8 cellular contexts compared by ENCODE assay signal in the genomic region with DNA sequence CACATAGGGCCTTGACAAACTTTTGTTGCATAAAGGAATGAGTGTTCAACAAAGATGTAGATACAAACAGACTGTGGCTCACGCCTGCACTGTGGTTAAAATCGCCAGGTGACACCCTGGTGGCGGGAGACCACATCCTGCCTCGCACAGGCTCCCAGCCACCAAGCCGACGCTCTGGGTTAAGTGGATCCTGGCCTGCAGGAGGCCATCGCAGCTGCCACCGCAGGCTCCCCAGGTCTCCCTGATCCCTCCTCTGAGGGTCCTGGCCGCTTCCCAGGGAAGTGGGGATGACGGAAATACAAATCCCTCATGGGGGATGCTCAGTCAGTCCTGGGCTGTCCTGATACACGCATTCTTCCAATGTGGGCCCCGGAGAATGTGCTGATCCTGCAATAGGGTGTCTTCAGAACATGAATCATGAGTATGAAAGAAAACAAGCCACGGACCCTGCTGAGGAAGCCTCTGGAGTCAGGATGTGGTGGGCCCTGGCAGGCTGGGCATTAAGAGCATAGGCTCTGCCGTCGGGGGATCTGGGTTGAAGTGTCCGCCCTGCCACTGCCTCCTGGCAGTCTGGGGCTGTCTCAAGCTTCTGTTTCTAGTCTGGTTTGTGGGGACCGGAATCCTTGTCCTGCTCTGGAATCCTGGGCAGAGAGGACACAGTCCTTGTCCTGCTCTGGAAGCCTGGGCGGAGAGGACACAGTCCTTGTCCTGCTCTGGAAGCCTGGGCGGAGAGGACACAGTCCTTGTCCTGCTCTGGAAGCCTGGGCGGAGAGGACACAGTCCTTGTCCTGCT. TPM values are rescaled to one million over a fixed set of nuclear protein-coding genes. Genes with fewer than 3 reads are reported as not detected.
A peak's percentile ranks its signal among the peaks of the same experiment; 100 is the strongest.
DNase-seq lines count a peak whose midpoint lies in the region; TF ChIP-seq lines count a peak whose summit lies in the region.

No MANE protein-coding gene starts in this region.

- intact Hi-C loops in activated T-helper 1 cell treated with anti-CD3 and anti-CD28 coated beads, Interleukin-12 subunit alpha, Interleukin-12 subunit beta, Interleukin-2, Interleukin-4 antibody, amounts not matched to agents 30 ng/mL and 10 ng/mL and 1 ng/mL, durations not matched to agents 14 hours and 24 hours and 36 hours (cut with micrococcal nuclease): loop anchor here (1.0 to 10.0 kb wide), 2 partner anchors 53 to 656 kb away; a partner anchor contains a TSS

- DNase-seq in GM12864 (ENCODE audit: low read depth): peak; percentile 13
- DNase-seq in H4 (ENCODE audit: low spot score): peak; percentile 93
- peak; percentile 70 for DNase-seq in NCI-H510A (lab: John Stamatoyannopoulos, UW)
- DNase-seq in activated T-helper 1 cell treated with anti-CD3 and anti-CD28 coated beads, Interleukin-12 subunit alpha, Interleukin-12 subunit beta, Interleukin-2, Interleukin-4 antibody, amounts not matched to agents 30 ng/mL and 10 ng/mL and 1 ng/mL, durations not matched to agents 14 hours and 24 hours and 36 hours (ENCODE audit: low spot score): peak; percentile 79
- DNase-seq in smooth muscle cell of the brain vasculature (ENCODE audit: low read depth, low spot score): peak; percentile 93
- DNase-seq in substantia nigra (lab: John Stamatoyannopoulos, UW): no peak
- DNase-seq in NCI-H345 treated with DMSO at 0.1 percent for 48 hours (lab: John Stamatoyannopoulos, UW; ENCODE audit: unreplicated experiment): no peak
- DNase-seq in NCI-H1105 treated with DMSO at 0.1 percent for 48 hours (lab: John Stamatoyannopoulos, UW): no peak

- no peak overlapping the region for H3K27ac ChIP-seq in substantia nigra (ENCODE audit: low read depth, low read length, poor library complexity, severe bottlenecking)

- H3K9me3 Mint-ChIP-seq in activated T-helper 1 cell treated with anti-CD3 and anti-CD28 coated beads, Interleukin-12 subunit alpha, Interleukin-12 subunit beta, Interleukin-2, Interleukin-4 antibody, amounts not matched to agents 30 ng/mL and 10 ng/mL and 1 ng/mL, durations not matched to agents 14 hours and 24 hours and 36 hours: no peaks in the 10 kb centered on the region

- H3K27me3 Mint-ChIP-seq in activated T-helper 1 cell treated with anti-CD3 and anti-CD28 coated beads, Interleukin-12 subunit alpha, Interleukin-12 subunit beta, Interleukin-2, Interleukin-4 antibody, amounts not matched to agents 30 ng/mL and 10 ng/mL and 1 ng/mL, durations not matched to agents 14 hours and 24 hours and 36 hours (ENCODE audit: insufficient read depth): peaks cover 28% of the 10 kb centered on the region

- TF ChIP-seq CTCF in GM12864 (IDR thresholded peaks at IDR 0.05; ENCODE audit: low read depth, low read length, missing control alignments): no peak

- H3K36me3 Mint-ChIP-seq in activated T-helper 1 cell treated with anti-CD3 and anti-CD28 coated beads, Interleukin-12 subunit alpha, Interleukin-12 subunit beta, Interleukin-2, Interleukin-4 antibody, amounts not matched to agents 30 ng/mL and 10 ng/mL and 1 ng/mL, durations not matched to agents 14 hours and 24 hours and 36 hours (ENCODE audit: low read depth): no peaks in the 10 kb centered on the region

- no peak overlapping the region for H3K4me3 ChIP-seq in GM12864 (ENCODE audit: low read depth, low read length)

- peak overlapping the region; percentile 45 for H3K27ac Mint-ChIP-seq in activated T-helper 1 cell treated with anti-CD3 and anti-CD28 coated beads, Interleukin-12 subunit alpha, Interleukin-12 subunit beta, Interleukin-2, Interleukin-4 antibody, amounts not matched to agents 30 ng/mL and 10 ng/mL and 1 ng/mL, durations not matched to agents 14 hours and 24 hours and 36 hours

- H3K4me3 Mint-ChIP-seq in activated T-helper 1 cell treated with anti-CD3 and anti-CD28 coated beads, Interleukin-12 subunit alpha, Interleukin-12 subunit beta, Interleukin-2, Interleukin-4 antibody, amounts not matched to agents 30 ng/mL and 10 ng/mL and 1 ng/mL, durations not matched to agents 14 hours and 24 hours and 36 hours: peak overlapping the region; percentile 67

- H3K4me1 Mint-ChIP-seq in activated T-helper 1 cell treated with anti-CD3 and anti-CD28 coated beads, Interleukin-12 subunit alpha, Interleukin-12 subunit beta, Interleukin-2, Interleukin-4 antibody, amounts not matched to agents 30 ng/mL and 10 ng/mL and 1 ng/mL, durations not matched to agents 14 hours and 24 hours and 36 hours (ENCODE audit: low read depth): peaks cover 59% of the 10 kb centered on the region

RNA-seq across cellular contexts. Expression of a gene that starts 53.5 kb away (rescaled TPM):
- 1.8 TPM in 1 of 2 replicates, not detected in the other for total RNA-seq in H4 (2014; rRNA removed; shearing (Covaris generic))
- total RNA-seq in activated T-helper 1 cell treated with anti-CD3 and anti-CD28 coated beads, Interleukin-12 subunit alpha, Interleukin-12 subunit beta, Interleukin-2, Interleukin-4 antibody, amounts not matched to agents 30 ng/mL and 10 ng/mL and 1 ng/mL, durations not matched to agents 14 hours and 24 hours and 36 hours: 2.5 and 2.8 TPM in 2 replicates

Comparison
In these comparisons a context has a peak if more than half of its experiments do, and no peak if none do; other contexts are left out.
1. DNase-seq: peak in GM12864 (single experiment), H4 (single experiment), NCI-H510A (single experiment), activated T-helper 1 cell treated with anti-CD3 and anti-CD28 coated beads, Interleukin-12 subunit alpha, Interleukin-12 subunit beta, Interleukin-2, Interleukin-4 antibody, amounts not matched to agents 30 ng/mL and 10 ng/mL and 1 ng/mL, durations not matched to agents 14 hours and 24 hours and 36 hours (single experiment) and smooth muscle cell of the brain vasculature (single experiment); none in substantia nigra (0 of 49), NCI-H345 treated with DMSO at 0.1 percent for 48 hours (single experiment) and NCI-H1105 treated with DMSO at 0.1 percent for 48 hours (single experiment).